ENCODE assay signal across 28 cellular contexts in the genomic region with DNA sequence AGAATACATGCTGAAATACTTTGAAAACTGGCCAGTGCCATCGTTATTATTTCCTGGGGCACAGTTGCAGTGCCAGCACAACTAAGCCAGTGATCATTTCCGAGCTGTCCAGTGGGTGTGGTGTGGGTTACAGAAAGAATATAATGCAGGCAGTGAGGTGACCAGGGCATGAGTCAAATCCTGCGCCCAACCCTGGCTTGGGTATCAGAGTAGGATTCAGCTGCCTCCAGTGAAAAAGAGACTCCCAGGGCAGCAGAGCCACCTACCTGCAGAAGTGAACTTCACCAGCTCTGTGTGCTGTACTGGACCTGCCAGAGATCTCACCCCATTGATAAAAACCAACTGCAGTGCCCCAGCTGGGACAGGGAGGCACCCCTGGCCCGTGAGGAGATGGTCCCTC. TPM values are rescaled to one million over a fixed set of nuclear protein-coding genes. Genes with fewer than 3 reads are reported as not detected.
DNase-seq lines count a peak whose midpoint lies in the region; ATAC-seq, FAIRE-seq and TF ChIP-seq lines count a peak whose summit lies in the region.
"Had no signal": no experiment of that assay in that cellular context is flagged by ENCODE, and none has a peak within 500 bp of the region (broad histone marks: within the 10 kb centered on the region; RNA-seq: fewer than 3 reads in every experiment).

No MANE protein-coding gene starts in this region.

- intact Hi-C loops in HepG2 (cut with micrococcal nuclease; ENCODE audit: unreplicated experiment) (no loop called here), right lobe of liver (cut with DNase I) (no loop called here), GM12878 (cut with micrococcal nuclease; ENCODE audit: unreplicated experiment) (no loop called here), left colon (cut with DNase I, micrococcal nuclease) (no loop called here), esophagus muscularis mucosa (cut with DNase I) (no loop called here)

- BruUV-seq in HepG2 (replicated peaks; lab: Mats Ljungman, UMichigan) = no TSS peak
- BruUV-seq in GM12878 (replicated peaks; lab: Mats Ljungman, UMichigan) = no TSS peak

- no peak overlapping the region for H3K4me2 ChIP-seq in HepG2 (ENCODE audit: low read depth, low read length)
- H3K4me2 ChIP-seq in GM12878 (ENCODE audit: control insufficient read depth, insufficient read depth) = no peak overlapping the region

- FAIRE-seq in HepG2 (lab: Jason Lieb, UNC) = no peak
- no peak for FAIRE-seq in GM12878 (lab: Jason Lieb, UNC)
- FAIRE-seq: G401.6 had no signal

- ATAC-seq in HepG2 (peak; percentile 28; the same call in 1 of the 3 replicates), right lobe of liver (no peak), GM12878 (peak; percentile 55), left colon (peak; percentile 64), GM18502 (IDR thresholded peaks at IDR 0.05; ENCODE audit: poor library complexity, unreplicated experiment) (no peak)
- ATAC-seq: activated CD4-positive, alpha-beta T cell treated with anti-CD3 and anti-CD28 coated beads for 36 hours; activated CD8-positive, alpha-beta T cell treated with anti-CD3 and anti-CD28 coated beads, Interleukin-2, amount 10 ng/mL, durations not matched to agents 7 days and 5 days; activated naive CD4-positive, alpha-beta T cell treated with anti-CD3 and anti-CD28 coated beads, Interleukin-2, amount 50 U/mL, for 72 hours; activated T-helper 17 cell treated with anti-CD3 and anti-CD28 coated beads, Interleukin-2, amount 50 U/mL, for 72 hours; naive thymus-derived CD4-positive, alpha-beta T cell had no signal

- RAD21 ChIA-PET in GM12878 (lab: Charles Lee; ENCODE audit: unreplicated experiment) = interaction anchor here (0.8 to 1.9 kb wide), 5 partner anchors 17 to 66 kb away, joined by 3 to 8 read pairs (median 4); no protein-coding TSS in a partner anchor

- peaks cover 0 to 4% of the 10 kb centered on the region in 2 experiments; a peak in 2 of 5 replicates for H3K27me3 ChIP-seq in HepG2 (ENCODE audit: control insufficient read depth in 1 of 2, insufficient read depth in 2 of 2, low read length in 2 of 2)
- H3K27me3 ChIP-seq in right lobe of liver = no peaks in the 10 kb centered on the region
- H3K27me3 ChIP-seq in GM12878 (replicated peaks in 1 of 2; ENCODE audit: control insufficient read depth in 2 of 2, insufficient read depth in 2 of 2, low read length in 1 of 2) = no peaks in the 10 kb centered on the region; a peak in 1 of 4 replicates
- peaks cover 0 to 10% (median 0%) of the 10 kb centered on the region in 4 donors for H3K27me3 ChIP-seq in esophagus muscularis mucosa

- H3K4me1 ChIP-seq in HepG2 (ENCODE audit: insufficient read depth, low read length) (no peaks in the 10 kb centered on the region), right lobe of liver (no peaks in the 10 kb centered on the region), GM12878 (ENCODE audit: control insufficient read depth, insufficient read depth, low read length) (no peaks in the 10 kb centered on the region), esophagus muscularis mucosa (no peaks in the 10 kb centered on the region)
- H3K4me1 ChIP-seq: left ventricle myocardium inferior had no signal

- H3K4me3 ChIP-seq in HepG2 (replicated peaks in 1 of 3; ENCODE audit: insufficient read depth in 1 of 3, low read depth in 2 of 3, low read length in 3 of 3) = no peak overlapping the region
- no peak overlapping the region for H3K4me3 ChIP-seq in right lobe of liver
- no peak overlapping the region for H3K4me3 ChIP-seq in GM12878
- no peak overlapping the region for H3K4me3 ChIP-seq in foreskin fibroblast (ENCODE audit: low read depth in 1 of 2, low read length in 2 of 2)
- H3K4me3 ChIP-seq in esophagus muscularis mucosa = no peak overlapping the region
- H3K4me3 ChIP-seq: GM23248, left ventricle myocardium inferior had no signal

- H3K9me3 ChIP-seq in HepG2 (ENCODE audit: low read length) = no peaks in the 10 kb centered on the region
- no peaks in the 10 kb centered on the region for H3K9me3 ChIP-seq in right lobe of liver
- H3K9me3 ChIP-seq in GM12878 (replicated peaks; ENCODE audit: control insufficient read depth, insufficient read depth, low read length) = no peaks in the 10 kb centered on the region
- H3K9me3 ChIP-seq in esophagus muscularis mucosa = no peaks in the 10 kb centered on the region
- H3K9me3 ChIP-seq: left ventricle myocardium inferior, neutrophil had no signal

- TF ChIP-seq POLR2A in HepG2 (IDR thresholded peaks at IDR 0.05; ENCODE audit: insufficient read depth in 1 of 2, low read depth in 2 of 2, low read length in 2 of 2) = no peak
- no peak for TF ChIP-seq POLR2A in right lobe of liver (IDR thresholded peaks at IDR 0.05)
- no peak for TF ChIP-seq POLR2A in GM12878 (IDR thresholded peaks at IDR 0.05; ENCODE audit: low read depth, low read length)
- no peak for TF ChIP-seq POLR2A in esophagus muscularis mucosa (IDR thresholded peaks at IDR 0.05; ENCODE audit: low read depth)

- no peak for TF ChIP-seq EP300 in HepG2 (IDR thresholded peaks at IDR 0.05; ENCODE audit: low read depth in 2 of 2, low read length in 2 of 2)
- TF ChIP-seq EP300 in HepG2 (CRISPR knock-in tag; IDR thresholded peaks at IDR 0.05; ENCODE audit: borderline replicate concordance) = no peak
- TF ChIP-seq EP300 in GM12878 (IDR thresholded peaks at IDR 0.05; ENCODE audit: borderline replicate concordance in 1 of 2, control insufficient read depth in 1 of 2, low read depth in 2 of 2, low read length in 2 of 2) = no peak
- no peak for TF ChIP-seq EP300 in esophagus muscularis mucosa (IDR thresholded peaks at IDR 0.05)

- DNase-seq in HepG2 (ENCODE audit: low spot score) (no peak), right lobe of liver (no peak), GM12878 (ENCODE audit: low read depth, low spot score) (no peak), left colon (peak; percentile 61 to 79), foreskin fibroblast (no peak), esophagus muscularis mucosa (ENCODE audit: extremely low spot score) (no peak), NCI-H146 (lab: John Stamatoyannopoulos, UW) (no peak)
- DNase-seq: activated CD4-positive, alpha-beta T cell treated with anti-CD3 and anti-CD28 coated beads for 36 hours; activated CD8-positive, alpha-beta T cell treated with anti-CD3 and anti-CD28 coated beads, Interleukin-2, amount 10 ng/mL, durations not matched to agents 7 days and 5 days; GM23248; left ventricle myocardium inferior; naive thymus-derived CD4-positive, alpha-beta T cell; NCI-H1092 treated with DMSO at 0.1 percent for 48 hours; NCI-H187; NCI-H2171 treated with DMSO at 0.1 percent for 48 hours; NCI-H524; SIG-M5; stimulated activated CD4-positive, alpha-beta T cell treated with anti-CD3 and anti-CD28 coated beads, Interleukin-4, amount 100 ng/mL, for 24 hours; substantia nigra had no signal

- no peak overlapping the region for H2AFZ ChIP-seq in HepG2 (ENCODE audit: low read length)
- no peak overlapping the region for H2AFZ ChIP-seq in GM12878 (ENCODE audit: control insufficient read depth, low read depth, low read length)
- H2AFZ ChIP-seq: GM23248 had no signal

- H3K27ac ChIP-seq in HepG2 (ENCODE audit: extremely low read length, insufficient read depth, low read length) (no peak overlapping the region), right lobe of liver (no peak overlapping the region), GM12878 (ENCODE audit: control insufficient read depth, insufficient read depth) (no peak overlapping the region), esophagus muscularis mucosa (replicated peaks in 1 of 4) (no peak overlapping the region)
- H3K27ac ChIP-seq: GM23248, left ventricle myocardium inferior, neutrophil had no signal

- 21% methylated on average over 4 of the region's 4 CpGs for WGBS in HepG2 (ENCODE audit: low lambda C conversion rate)
- WGBS in right lobe of liver (ENCODE audit: insufficient coverage, low coverage, low lambda C conversion rate, missing lambda C conversion rate) = 67% methylated on average over 1 of the region's 4 CpGs
- 2% methylated on average over 4 of the region's 4 CpGs for WGBS in GM12878 (ENCODE audit: insufficient coverage, insufficient replicate concordance, low lambda C conversion rate, missing lambda C conversion rate)
- WGBS in esophagus muscularis mucosa = 69% methylated on average over 4 of the region's 4 CpGs

- CTCF ChIA-PET in HepG2 (lab: Yijun Ruan, JAX; ENCODE audit: low intra/inter-chr PET ratio, low total read pairs) (no interaction called here), GM12878 (lab: Yijun Ruan, JAX) (interaction anchor here (0.8 to 9.0 kb wide), 4 partner anchors 14 to 164 kb away, joined by 3 to 65 read pairs (median 4); a partner anchor contains a TSS)

- TF ChIP-seq CTCF in HepG2 (CRISPR knock-in tag; IDR thresholded peaks at IDR 0.05) (no peak), right lobe of liver (IDR thresholded peaks at IDR 0.05) (no peak), GM12878 (IDR thresholded peaks at IDR 0.05 in 2 of 3, conservative IDR thresholded peaks at IDR 0.05 in 1 of 3; ENCODE audit: control insufficient read depth in 2 of 3, extremely low read depth in 1 of 3, insufficient read depth in 1 of 3, low read depth in 3 of 3, low read length in 3 of 3) (no peak), foreskin fibroblast (IDR thresholded peaks at IDR 0.05; ENCODE audit: low read depth, low read length) (no peak), esophagus muscularis mucosa (IDR thresholded peaks at IDR 0.05) (no peak)

- H3K9ac ChIP-seq in HepG2 (ENCODE audit: insufficient read depth, low read depth, low read length) (no peak overlapping the region), GM12878 (ENCODE audit: control insufficient read depth, insufficient read depth, low read length) (no peak overlapping the region)
- H3K9ac ChIP-seq: GM23248 had no signal

- in situ Hi-C loops in HepG2 (cut with HindIII; ENCODE audit: extremely low pct_ligation_motif_present, low pct_unique_long_range_greater_than_20kb) (no loop called here), GM12878 (cut with MboI) (no loop called here)

- no peaks in the 10 kb centered on the region for H4K20me1 ChIP-seq in HepG2 (ENCODE audit: insufficient read depth, low read length)
- no peaks in the 10 kb centered on the region for H4K20me1 ChIP-seq in GM12878 (ENCODE audit: control insufficient read depth, insufficient read depth)

- POLR2A ChIA-PET in HepG2 (lab: Yijun Ruan, JAX) = no interaction called here
- POLR2A ChIA-PET in GM12878 (lab: Charles Lee) = interaction anchor here (0.8 kb wide), 1 partner anchor 14 kb away, joined by 4 read pairs; no protein-coding TSS in a partner anchor

- no peaks in the 10 kb centered on the region for H3K79me2 ChIP-seq in HepG2 (ENCODE audit: insufficient read depth, low read length)
- H3K79me2 ChIP-seq in GM12878 (ENCODE audit: control insufficient read depth, insufficient read depth, low read length) = no peaks in the 10 kb centered on the region

- no peak for TF ChIP-seq RAD21 in HepG2 (CRISPR knock-in tag; IDR thresholded peaks at IDR 0.05)
- no peak for TF ChIP-seq RAD21 in GM12878 (IDR thresholded peaks at IDR 0.05; ENCODE audit: insufficient read depth, low read depth, low read length)

- SMC1A ChIA-PET in GM12878 (lab: Charles Lee; ENCODE audit: uncharacterized antibody, unreplicated experiment) = interaction anchor here (0.7 to 1.9 kb wide), 3 partner anchors 21 to 66 kb away, joined by 3 to 5 read pairs (median 4); no protein-coding TSS in a partner anchor

- H3K36me3 ChIP-seq in HepG2 (replicated peaks in 1 of 2; ENCODE audit: control insufficient read depth in 1 of 2, insufficient read depth in 2 of 2, low read length in 2 of 2) (no peaks in the 10 kb centered on the region), right lobe of liver (no peaks in the 10 kb centered on the region), GM12878 (ENCODE audit: control insufficient read depth in 2 of 2, insufficient read depth in 2 of 2, low read length in 1 of 2) (no peaks in the 10 kb centered on the region), esophagus muscularis mucosa (no peaks in the 10 kb centered on the region)
- H3K36me3 ChIP-seq: left ventricle myocardium inferior, neutrophil had no signal

RNA-seq across cellular contexts. Expression of a gene that starts 18.0 kb away (rescaled TPM):
- total RNA-seq in HepG2 (2016; rRNA removed; fragmentation: Illumina TruSeq; extraction: Trizol) = 0.02 TPM in 1 of 2 replicates, not detected in the other
- total RNA-seq in HepG2 (2016; cell fraction: cytosol; rRNA removed; fragmentation: Illumina TruSeq; extraction: Trizol; ENCODE audit: low read depth) = not detected in 2 replicates
- not detected in 2 replicates for total RNA-seq in HepG2 (2016; cell fraction: insoluble cytoplasmic fraction; rRNA removed; fragmentation: Illumina TruSeq; extraction: Trizol)
- not detected in 2 replicates for total RNA-seq in HepG2 (2016; cell fraction: membrane; rRNA removed; fragmentation: Illumina TruSeq; extraction: Trizol)
- not detected in 2 replicates for total RNA-seq in HepG2 (2016; cell fraction: nucleus; rRNA removed; fragmentation: Illumina TruSeq; extraction: Trizol)
- not detected in 2 replicates for polyA plus RNA-seq in HepG2 (2011; rRNA removed)
- 0.01 TPM in 1 of 2 replicates, not detected in the other for polyA plus RNA-seq in HepG2 (2011; cell fraction: cytosol; rRNA removed)
- polyA plus RNA-seq in HepG2 (2011; cell fraction: nucleus; rRNA removed) = 0.03 TPM in 1 of 2 replicates, not detected in the other
- not detected in 2 replicates for polyA plus RNA-seq in HepG2 (2012)
- polyA plus RNA-seq in HepG2 (2016; cell fraction: cytosol; fragmentation: Illumina TruSeq; extraction: Trizol; ENCODE audit: low read depth) = not detected in 2 replicates
- polyA plus RNA-seq in HepG2 (2016; cell fraction: insoluble cytoplasmic fraction; fragmentation: Illumina TruSeq; extraction: Trizol; ENCODE audit: low read depth) = not detected in 2 replicates
- not detected in 2 replicates for polyA plus RNA-seq in HepG2 (2016; cell fraction: membrane; fragmentation: Illumina TruSeq; extraction: Trizol; ENCODE audit: low read depth)
- not detected in 2 replicates for polyA plus RNA-seq in HepG2 (2016; cell fraction: nucleus; fragmentation: Illumina TruSeq; extraction: Trizol; ENCODE audit: insufficient read depth, low read depth)
- 3.7 TPM in 1 of 2 replicates, not detected in the other for polyA minus RNA-seq in HepG2 (2011; rRNA and poly(A)+ RNA removed; ENCODE audit: low replicate concordance)
- not detected in 2 replicates for polyA minus RNA-seq in HepG2 (2011; cell fraction: cytosol; rRNA and poly(A)+ RNA removed)
- not detected in 2 replicates for polyA minus RNA-seq in HepG2 (2011; cell fraction: nucleus; rRNA and poly(A)+ RNA removed)
- total RNA-seq in right lobe of liver = under 1 TPM in 1 of 6 experiments, not detected in 5; 0.06 TPM
- total RNA-seq in GM12878 (2013; cell fraction: nucleolus; rRNA removed) = 0.73 and 2.1 TPM in 2 replicates
- 0.85 and 0.87 TPM in 2 replicates for total RNA-seq in GM12878 (2014; rRNA removed)
- total RNA-seq in GM12878 (2014; rRNA removed; fragmentation: Illumina TruSeq; extraction: Trizol) = 0.76 and 1.2 TPM in 2 replicates
- total RNA-seq in GM12878 (2021) = 0.80 and 1.2 TPM in 2 replicates
- polyA plus RNA-seq in GM12878 (2011; ENCODE audit: low read depth) = 0.08 TPM
- 0.81 and 0.99 TPM in 2 replicates for polyA plus RNA-seq in GM12878 (2011; rRNA removed)
- 0.35 and 0.36 TPM in 2 replicates for polyA plus RNA-seq in GM12878 (2011; cell fraction: cytosol; rRNA removed)
- polyA plus RNA-seq in GM12878 (2011; cell fraction: nucleus; rRNA removed) = 0.88 and 1.4 TPM in 2 replicates
- polyA plus RNA-seq in GM12878 (2012) = 0.13 and 0.15 TPM in 2 replicates
- 1.00 and 1.2 TPM in 2 replicates for polyA plus RNA-seq in GM12878 (2014; fragmentation: Illumina TruSeq; extraction: Trizol)
- under 1 TPM; 0.13 to 0.26 TPM for polyA plus RNA-seq in GM12878 (2014; fragmentation: Nextera tagmentation; extraction: Ambion mirVana)
- 1.2 and 2.0 TPM in 2 replicates for polyA plus RNA-seq in GM12878 (2014; rRNA removed)
- under 1 TPM; 0.29 to 0.70 TPM for polyA plus RNA-seq in GM12878 (2016; fragmentation: Nextera tagmentation; extraction: Ambion mirVana)
- polyA minus RNA-seq in GM12878 (2011; rRNA and poly(A)+ RNA removed) = 0.67 and 1.1 TPM in 2 replicates
- polyA minus RNA-seq in GM12878 (2011; cell fraction: cytosol; rRNA and poly(A)+ RNA removed) = 0.31 and 0.40 TPM in 2 replicates
- 0.85 and 2.1 TPM in 2 replicates for polyA minus RNA-seq in GM12878 (2011; cell fraction: nucleus; rRNA and poly(A)+ RNA removed)
- total RNA-seq in left colon = 10 to 100 TPM; 75.2 to 81.1 TPM
- total RNA-seq in esophagus muscularis mucosa = under 1 TPM in 3 of 4 donors, not detected in 1; 0.06 to 0.17 (median 0.17) TPM
- total RNA-seq: activated CD8-positive, alpha-beta T cell treated with anti-CD3 and anti-CD28 coated beads, Interleukin-2, amount 10 ng/mL, durations not matched to agents 7 days and 5 days; activated T-helper 17 cell treated with anti-CD3 and anti-CD28 coated beads, Interleukin-2, amount 50 U/mL, for 72 hours; GM23248; mesenteric fat pad; naive thymus-derived CD4-positive, alpha-beta T cell; posterior vena cava; T-helper 2 cell treated with Interferon-gamma antibody and Interleukin-4, amounts not matched to agents 100 ng/mL and 5 ng/mL, for 36 hours had no signal
- polyA plus RNA-seq: CD14-positive monocyte, GM23248 had no signal

Comparison
In these comparisons a context has a peak if more than half of its experiments do, and no peak if none do; other contexts are left out.
1. ATAC-seq: peak in HepG2 (single experiment), GM12878 (single experiment) and left colon (single experiment); none in right lobe of liver (0 of 4) and GM18502 (single experiment).
2. DNase-seq: peak in left colon (2 of 2); none in HepG2 (single experiment), right lobe of liver (0 of 3), GM12878 (single experiment), foreskin fibroblast (0 of 2), esophagus muscularis mucosa (single experiment) and NCI-H146 (single experiment).
3. RNA of a gene that starts 18.0 kb away (total RNA-seq): 75.2 to 81.1 TPM in left colon; 0.73 to 2.1 TPM in GM12878, 0.06 to 0.17 TPM in esophagus muscularis mucosa, 0.06 TPM in right lobe of liver and 0.02 TPM in HepG2; every median in the first group is over 10 times any median in the second.